In the genomic region with DNA sequence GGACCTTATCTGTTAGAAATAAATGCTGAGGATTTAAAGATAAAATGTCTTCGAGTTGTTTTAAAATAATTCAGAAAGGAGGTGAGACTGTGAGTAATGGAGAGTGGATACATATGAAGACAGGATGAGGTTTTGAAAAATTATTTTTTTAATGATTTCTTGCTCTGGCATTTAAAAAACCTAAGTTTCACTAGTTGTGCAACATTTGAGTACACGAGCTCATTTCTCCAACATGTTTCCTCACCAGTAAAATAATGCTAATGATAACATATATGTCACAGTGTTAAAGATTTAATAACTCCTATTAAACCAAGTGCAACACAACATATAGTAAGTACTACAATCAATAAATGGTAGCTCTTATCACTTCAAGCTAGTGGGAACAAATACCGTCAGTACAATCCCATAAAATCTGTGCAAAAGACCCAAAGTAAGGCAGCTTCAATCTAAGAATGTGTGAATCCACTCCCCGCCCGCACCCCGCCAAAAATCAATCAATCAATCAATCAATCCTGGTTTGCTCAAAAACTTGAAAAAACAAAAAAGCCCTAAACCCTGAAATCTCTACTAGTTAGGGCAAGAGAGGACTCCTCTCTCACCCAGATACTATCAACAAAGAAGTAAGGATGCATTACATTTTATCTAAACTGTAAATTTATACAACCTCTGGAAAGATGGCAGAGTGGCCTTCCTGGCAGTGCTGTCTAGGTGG, we compare ENCODE assay signal across 8 cellular contexts. TPM values are rescaled to one million over a fixed set of nuclear protein-coding genes. Genes with fewer than 3 reads are reported as not detected.
DNase-seq lines count a peak whose midpoint lies in the region; ATAC-seq and TF ChIP-seq lines count a peak whose summit lies in the region.

No MANE protein-coding gene starts in this region.

- peaks cover 23% of the 10 kb centered on the region for H3K36me3 ChIP-seq in CD4-positive, CD25-positive, alpha-beta regulatory T cell (ENCODE audit: control insufficient read depth, insufficient read depth, low read length)
- peaks cover 23% of the 10 kb centered on the region for H3K36me3 ChIP-seq in Loucy (ENCODE audit: insufficient read depth, low read length)
- H3K36me3 ChIP-seq in effector memory CD4-positive, alpha-beta T cell (ENCODE audit: control insufficient read depth, insufficient read depth, low read length), result peaks cover 27% of the 10 kb centered on the region

- H3K9me3 Mint-ChIP-seq in CD4-positive, CD25-positive, alpha-beta regulatory T cell, result no peaks in the 10 kb centered on the region
- no peaks in the 10 kb centered on the region for H3K9me3 Mint-ChIP-seq in nephron progenitor cell

- ATAC-seq in CD4-positive, CD25-positive, alpha-beta regulatory T cell (ENCODE audit: low read depth in 2 of 2), result no peak
- no peak for ATAC-seq in HG03520 (IDR thresholded peaks at IDR 0.05; ENCODE audit: unreplicated experiment)

- H3K9me3 ChIP-seq in CD4-positive, CD25-positive, alpha-beta regulatory T cell (ENCODE audit: control insufficient read depth in 2 of 2, low read length in 2 of 2), result no peaks in the 10 kb centered on the region
- no peaks in the 10 kb centered on the region for H3K9me3 ChIP-seq in Loucy (ENCODE audit: insufficient read depth, low read depth, low read length)
- H3K9me3 ChIP-seq in effector memory CD4-positive, alpha-beta T cell (ENCODE audit: control insufficient read depth, low read length), result no peaks in the 10 kb centered on the region

- no peaks in the 10 kb centered on the region for H3K27me3 ChIP-seq in CD4-positive, CD25-positive, alpha-beta regulatory T cell (ENCODE audit: control insufficient read depth, insufficient read depth, low read length)
- no peaks in the 10 kb centered on the region for H3K27me3 ChIP-seq in Loucy (ENCODE audit: insufficient read depth, low read length, poor library complexity, severe bottlenecking)
- no peaks in the 10 kb centered on the region for H3K27me3 ChIP-seq in effector memory CD4-positive, alpha-beta T cell (replicated peaks; ENCODE audit: control insufficient read depth, insufficient read depth, low read length, poor library complexity, severe bottlenecking)

- H4K20me1 ChIP-seq in Loucy (ENCODE audit: insufficient read depth, low read length, poor library complexity, severe bottlenecking), result peaks cover 48% of the 10 kb centered on the region

- in situ Hi-C loops in GM13977 (cut with MboI; ENCODE audit: low pct_unique_long_range_greater_than_20kb, low sequenced_read_pairs, unreplicated experiment), result no loop called here

- H3K4me3 Mint-ChIP-seq in CD4-positive, CD25-positive, alpha-beta regulatory T cell, result peak overlapping the region; percentile 96 to 100 (median 100)
- H3K4me3 Mint-ChIP-seq in nephron progenitor cell, result peak overlapping the region; percentile 100

- peaks cover 29 to 46% (median 38%) of the 10 kb centered on the region in 4 donors for H3K4me1 Mint-ChIP-seq in CD4-positive, CD25-positive, alpha-beta regulatory T cell
- H3K4me1 Mint-ChIP-seq in nephron progenitor cell, result peaks cover 33% of the 10 kb centered on the region

- H2AFZ ChIP-seq in Loucy (ENCODE audit: low read length), result no peak overlapping the region; the same call in 1 of the 2 replicates

- H3K9ac ChIP-seq in Loucy (ENCODE audit: low read depth, low read length, poor library complexity, severe bottlenecking), result peak overlapping the region; percentile 99

- peaks cover 15% of the 10 kb centered on the region for H3K36me3 Mint-ChIP-seq in CD4-positive, CD25-positive, alpha-beta regulatory T cell
- peaks cover 7% of the 10 kb centered on the region for H3K36me3 Mint-ChIP-seq in nephron progenitor cell (ENCODE audit: low read depth)

- peaks cover 26% of the 10 kb centered on the region for H3K4me1 ChIP-seq in CD4-positive, CD25-positive, alpha-beta regulatory T cell (ENCODE audit: control insufficient read depth, insufficient read depth, low read length, poor library complexity, severe bottlenecking)
- H3K4me1 ChIP-seq in Loucy (ENCODE audit: insufficient read depth, low read length, poor library complexity, severe bottlenecking), result peaks cover 44% of the 10 kb centered on the region
- H3K4me1 ChIP-seq in effector memory CD4-positive, alpha-beta T cell (ENCODE audit: control insufficient read depth, insufficient read depth, low read length, poor library complexity, severe bottlenecking), result peaks cover 4% of the 10 kb centered on the region

- no peaks in the 10 kb centered on the region for H3K9me2 ChIP-seq in Loucy (replicated peaks; ENCODE audit: low read depth, low read length)

- peaks cover 15% of the 10 kb centered on the region for H3K27me3 Mint-ChIP-seq in CD4-positive, CD25-positive, alpha-beta regulatory T cell
- peaks cover 6% of the 10 kb centered on the region for H3K27me3 Mint-ChIP-seq in nephron progenitor cell (ENCODE audit: low read depth, poor library complexity)

- no peak for TF ChIP-seq CTCF in Loucy (conservative IDR thresholded peaks at IDR 0.05; ENCODE audit: low read length)
- TF ChIP-seq CTCF in nephron progenitor cell (IDR thresholded peaks at IDR 0.05), result no peak
- no peak for TF ChIP-seq CTCF in GM13977 (IDR thresholded peaks at IDR 0.05; ENCODE audit: extremely low read depth, insufficient read depth, missing control alignments)

- peak overlapping the region; percentile 95 to 100 (median 100) for H3K27ac Mint-ChIP-seq in CD4-positive, CD25-positive, alpha-beta regulatory T cell
- peak overlapping the region; percentile 98 for H3K27ac Mint-ChIP-seq in nephron progenitor cell

- H3K79me2 ChIP-seq in Loucy (ENCODE audit: insufficient read depth, low read length), result peaks cover 64% of the 10 kb centered on the region

- H3K4me2 ChIP-seq in Loucy (ENCODE audit: low read depth, low read length, poor library complexity, severe bottlenecking), result peak overlapping the region; percentile 98

- H3K27ac ChIP-seq in CD4-positive, CD25-positive, alpha-beta regulatory T cell (ENCODE audit: insufficient read depth, low read length, poor library complexity, severe bottlenecking), result no peak overlapping the region
- no peak overlapping the region for H3K27ac ChIP-seq in effector memory CD4-positive, alpha-beta T cell (ENCODE audit: insufficient read depth, low read length, poor library complexity, severe bottlenecking)

- 0 out of 2 replicates have a peak, but pooled peaks cover 3% of the 10 kb centered on the region for H3F3A ChIP-seq in Loucy (ENCODE audit: low read depth)

- no peak for DNase-seq in CD4-positive, CD25-positive, alpha-beta regulatory T cell
- no peak for DNase-seq in effector memory CD4-positive, alpha-beta T cell
- DNase-seq in nephron progenitor cell (no peak), GM13977 (ENCODE audit: low spot score) (no peak), UCSD-AML1 (lab: John Stamatoyannopoulos, UW; ENCODE audit: unreplicated experiment) (no peak), Ammon's horn (ENCODE audit: low spot score) (no peak)

- H3K4me3 ChIP-seq in CD4-positive, CD25-positive, alpha-beta regulatory T cell (ENCODE audit: low read depth, low read length), result peak overlapping the region; percentile 93
- H3K4me3 ChIP-seq in Loucy (ENCODE audit: low read length, poor library complexity, severe bottlenecking), result peak overlapping the region; percentile 95
- H3K4me3 ChIP-seq in effector memory CD4-positive, alpha-beta T cell (ENCODE audit: insufficient read depth, low read depth, low read length, poor library complexity, severe bottlenecking), result peak overlapping the region; percentile 81

RNA-seq across cellular contexts. Expression of a gene that starts 1.3 kb away (rescaled TPM):
- 20.1 TPM for total RNA-seq in CD4-positive, CD25-positive, alpha-beta regulatory T cell
- polyA plus RNA-seq in CD4-positive, CD25-positive, alpha-beta regulatory T cell, result 10 to 100 TPM; 72.8 to 97.7 (median 85.7) TPM

RNA-seq across cellular contexts. Expression of a gene that starts 2.7 kb away (rescaled TPM):
- 55.8 TPM for total RNA-seq in CD4-positive, CD25-positive, alpha-beta regulatory T cell
- polyA plus RNA-seq in CD4-positive, CD25-positive, alpha-beta regulatory T cell, result 10 to 100 TPM; 59.2 to 74.2 (median 64.5) TPM
